ENCODE assay signal across 8 cellular contexts in genomic region chr12:130013771-130014484, GRCh38.
DNase-seq lines count a peak whose midpoint lies in the region; ATAC-seq and FAIRE-seq lines count a peak whose summit lies in the region.

No MANE protein-coding gene starts in this region.

- peaks cover 9% of the 10 kb centered on the region for H3K27me3 Mint-ChIP-seq in activated naive CD8-positive, alpha-beta T cell treated with anti-CD3 and anti-CD28 coated beads, Interleukin-2, amount 50 U/mL, for 24 hours

- no peak overlapping the region for H3K4me3 Mint-ChIP-seq in activated naive CD8-positive, alpha-beta T cell treated with anti-CD3 and anti-CD28 coated beads, Interleukin-2, amount 50 U/mL, for 24 hours

- H3K4me1 ChIP-seq in small intestine (ENCODE audit: control insufficient read depth in 2 of 2, insufficient read depth in 1 of 2, low read depth in 1 of 2, low read length in 1 of 2): no peaks in the 10 kb centered on the region

- no peaks in the 10 kb centered on the region for H3K4me1 Mint-ChIP-seq in activated naive CD8-positive, alpha-beta T cell treated with anti-CD3 and anti-CD28 coated beads, Interleukin-2, amount 50 U/mL, for 24 hours

- no peak for FAIRE-seq in small intestine (lab: Jason Lieb, UNC)

- H3K36me3 ChIP-seq in small intestine (ENCODE audit: control insufficient read depth in 2 of 2, insufficient read depth in 2 of 2, low read length in 2 of 2): no peaks in the 10 kb centered on the region

- no peak overlapping the region for H3K4me3 ChIP-seq in small intestine (ENCODE audit: low read depth in 1 of 2, low read length in 2 of 2)

- ATAC-seq in HG03097 (IDR thresholded peaks at IDR 0.05; ENCODE audit: low FRiP score, unreplicated experiment): peak; percentile 67
- ATAC-seq in activated naive CD8-positive, alpha-beta T cell treated with anti-CD3 and anti-CD28 coated beads, Interleukin-2, amount 50 U/mL, for 24 hours: peak; percentile 55

- H3K9me3 Mint-ChIP-seq in activated naive CD8-positive, alpha-beta T cell treated with anti-CD3 and anti-CD28 coated beads, Interleukin-2, amount 50 U/mL, for 24 hours: no peaks in the 10 kb centered on the region

- DNase-seq in activated CD4-positive, alpha-beta T cell treated with anti-CD3 and anti-CD28 coated beads for 24 hours (ENCODE audit: low read depth in 2 of 2): peak; percentile 18 to 36
- no peak for DNase-seq in activated CD4-positive, alpha-beta T cell treated with anti-CD3 and anti-CD28 coated beads for 1 hour
- peak; percentile 33 to 87 for DNase-seq in NCI-H526 (lab: John Stamatoyannopoulos, UW)
- DNase-seq in activated naive CD8-positive, alpha-beta T cell treated with anti-CD3 and anti-CD28 coated beads, Interleukin-2, amount 50 U/mL, for 24 hours: peak; percentile 38
- peak; percentile 72 to 78 for DNase-seq in hippocampal formation (lab: John Stamatoyannopoulos, UW)
- peak; percentile 40 for DNase-seq in small intestine
- DNase-seq in glomerular visceral epithelial cell (ENCODE audit: extremely low spot score): no peak

- no peak overlapping the region for H3K27ac Mint-ChIP-seq in activated naive CD8-positive, alpha-beta T cell treated with anti-CD3 and anti-CD28 coated beads, Interleukin-2, amount 50 U/mL, for 24 hours

- no peak overlapping the region for H3K27ac ChIP-seq in small intestine (ENCODE audit: low read depth in 1 of 2, low read length in 1 of 2)

- WGBS in small intestine, 3 donors: 13 to 17% (median 15%) methylated on average over 36 of the region's 36 CpGs

- peaks cover 0 to 1% of the 10 kb centered on the region in 2 donors for H3K27me3 ChIP-seq in small intestine (ENCODE audit: control insufficient read depth in 2 of 2, insufficient read depth in 2 of 2, low read length in 2 of 2)

- no peaks in the 10 kb centered on the region for H3K36me3 Mint-ChIP-seq in activated naive CD8-positive, alpha-beta T cell treated with anti-CD3 and anti-CD28 coated beads, Interleukin-2, amount 50 U/mL, for 24 hours (ENCODE audit: low read depth)

- no peaks in the 10 kb centered on the region for H3K9me3 ChIP-seq in small intestine (ENCODE audit: control insufficient read depth, low read depth)

Comparison
In these comparisons a context has a peak if more than half of its experiments do, and no peak if none do; other contexts are left out.
1. DNase-seq: peak in activated CD4-positive, alpha-beta T cell treated with anti-CD3 and anti-CD28 coated beads for 24 hours (2 of 2), NCI-H526 (2 of 2), activated naive CD8-positive, alpha-beta T cell treated with anti-CD3 and anti-CD28 coated beads, Interleukin-2, amount 50 U/mL, for 24 hours (single experiment), hippocampal formation (2 of 2) and small intestine (single experiment); none in activated CD4-positive, alpha-beta T cell treated with anti-CD3 and anti-CD28 coated beads for 1 hour (single experiment) and glomerular visceral epithelial cell (single experiment).